Comparison of ENCODE assay signal across 1 cellular context in genomic region chr10:110426294-110427153, GRCh38.
TF ChIP-seq lines count a peak whose summit lies in the region.

No MANE protein-coding gene starts in this region.

TF ChIP-seq in K562, 482 proteins besides CTCF, POLR2A, EP300 and RAD21 (continued from another document):
- no peak for TF ChIP-seq ID3 (CRISPR knock-in tag; IDR thresholded peaks at IDR 0.05)
- peak; percentile 94; the same call in 1 of the 2 replicates for TF ChIP-seq ID3 (tag; IDR thresholded peaks at IDR 0.05)
- peak; percentile 32; the same call in 1 of the 2 replicates for TF ChIP-seq MTA2 (IDR thresholded peaks at IDR 0.05; ENCODE audit: low read depth)
- TF ChIP-seq TGIF2 (CRISPR knock-in tag; IDR thresholded peaks at IDR 0.05), result no peak
- no peak for TF ChIP-seq CEBPG (CRISPR knock-in tag; IDR thresholded peaks at IDR 0.05)
- TF ChIP-seq CEBPG (tag; conservative IDR thresholded peaks at IDR 0.05 in 1 of 2, IDR thresholded peaks at IDR 0.05 in 1 of 2), result peak in 1 of 2 experiments; percentile 71; a peak in 2 of 4 replicates
